12 cellular contexts compared by ENCODE assay signal in genomic region chr11:32823627-32824026, GRCh38. TPM values are rescaled to one million over a fixed set of nuclear protein-coding genes. Genes with fewer than 3 reads are reported as not detected.
"Had no signal": no experiment of that assay in that cellular context is flagged by ENCODE, and none has a peak within 500 bp of the region (broad histone marks: within the 10 kb centered on the region; RNA-seq: fewer than 3 reads in every experiment).

No MANE protein-coding gene starts in this region.

RNA-seq across cellular contexts. Expression of gene PRRG4, which starts 6.1 kb away (rescaled TPM):
- total RNA-seq: naive thymus-derived CD8-positive, alpha-beta T cell; neural crest cell; osteocyte had no signal
- polyA plus RNA-seq: immature natural killer cell; naive thymus-derived CD8-positive, alpha-beta T cell had no signal

RNA-seq across cellular contexts. Expression of gene CCDC73, which starts 29.2 kb away (rescaled TPM):
- total RNA-seq: left colon; mammary epithelial cell; mucosa of gallbladder; naive thymus-derived CD8-positive, alpha-beta T cell; neural crest cell; occipital lobe; osteocyte; posterior vena cava; psoas muscle; sigmoid colon; suprapubic skin had no signal
- polyA plus RNA-seq: immature natural killer cell; mammary epithelial cell; naive thymus-derived CD8-positive, alpha-beta T cell; sigmoid colon had no signal
